In the genomic region with DNA sequence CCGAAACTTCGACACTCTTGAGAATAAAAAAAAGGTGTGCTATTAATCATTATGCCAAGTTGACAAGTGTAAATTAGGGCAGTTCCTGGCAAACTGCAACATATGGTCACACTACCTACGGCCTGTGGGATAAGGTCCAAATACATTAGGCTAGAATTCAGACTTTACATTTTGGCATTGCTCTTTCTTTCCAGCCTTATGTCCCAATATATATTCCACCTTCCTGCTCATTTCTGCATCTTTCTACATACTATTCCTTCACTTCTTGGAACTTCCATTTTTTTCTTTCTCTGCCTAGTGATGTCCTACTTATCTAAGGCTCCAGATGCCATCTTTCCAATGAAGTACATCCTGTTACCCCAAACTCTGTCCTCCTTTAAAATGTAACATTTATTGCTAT, we compare ENCODE assay signal across 6 cellular contexts.
"Had no signal": no experiment of that assay in that cellular context is flagged by ENCODE, and none has a peak within 500 bp of the region (broad histone marks: within the 10 kb centered on the region; RNA-seq: fewer than 3 reads in every experiment).

No MANE protein-coding gene starts in this region.

- H3K27me3 Mint-ChIP-seq: IgD-negative memory B cell had no signal

- H3K4me2 ChIP-seq: GM23338 had no signal

- H2AFZ ChIP-seq: GM23338 had no signal

- H3K4me1 Mint-ChIP-seq: GM23338, H9, IgD-negative memory B cell had no signal

- H3K4me3 Mint-ChIP-seq: GM23338, H9, IgD-negative memory B cell had no signal

- H3K9me3 Mint-ChIP-seq: H9 had no signal

- DNase-seq: H9, HCEC 1CT, KBM-7 had no signal

- H3K36me3 Mint-ChIP-seq: IgD-negative memory B cell had no signal

- H3K27ac Mint-ChIP-seq: GM23338, H9, IgD-negative memory B cell had no signal

- H3K27ac ChIP-seq: HL-60 had no signal

- H3K4me3 ChIP-seq: GM23338 had no signal
